In the genomic region with DNA sequence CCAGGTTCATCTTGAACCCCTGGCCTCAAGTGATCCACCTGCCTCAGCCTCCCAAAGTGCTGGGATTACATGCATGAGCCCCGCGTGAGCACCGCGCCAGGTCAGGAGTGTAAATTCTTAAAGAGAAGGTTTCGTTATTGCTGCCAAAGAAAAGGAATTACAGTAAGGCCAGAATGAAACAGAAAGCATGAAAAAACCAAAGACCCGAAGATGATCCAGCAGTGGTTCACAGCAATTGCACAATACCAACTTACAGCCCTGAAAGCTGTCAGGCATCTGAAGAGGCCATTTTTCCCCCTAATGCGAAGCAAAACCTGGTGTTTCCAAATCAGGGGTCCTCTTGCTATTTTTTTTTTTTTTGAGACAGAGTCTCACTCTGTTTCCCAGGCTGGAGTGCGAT, we compare ENCODE assay signal across 21 cellular contexts. TPM values are rescaled to one million over a fixed set of nuclear protein-coding genes. Genes with fewer than 3 reads are reported as not detected.
DNase-seq lines count a peak whose midpoint lies in the region; ATAC-seq and TF ChIP-seq lines count a peak whose summit lies in the region.
"Had no signal": no experiment of that assay in that cellular context is flagged by ENCODE, and none has a peak within 500 bp of the region (broad histone marks: within the 10 kb centered on the region; RNA-seq: fewer than 3 reads in every experiment).

No MANE protein-coding gene starts in this region.

- H3K27ac Mint-ChIP-seq in endothelial cell (ENCODE audit: unreplicated experiment) = no peak overlapping the region
- H3K27ac Mint-ChIP-seq: activated naive CD8-positive, alpha-beta T cell treated with anti-CD3 and anti-CD28 coated beads, Interleukin-2, amount 10 ng/mL, durations not matched to agents 7 days and 5 days; activated T-helper 2 cell treated with anti-CD3 and anti-CD28 coated beads, Interferon-gamma antibody, Interleukin-2, Interleukin-4, amounts not matched to agents 10 μg/mL and 5 μg/mL and 100 μg/mL, durations not matched to agents 14 hours and 24 hours and 36 hours; T-helper 2 cell treated with Interferon-gamma antibody and Interleukin-4, amounts not matched to agents 5 μg/mL and 100 μg/mL, for 36 hours had no signal

- 0 out of 2 replicates have a peak overlapping the region, but pooled peaks have one; percentile 36 for H3K27ac ChIP-seq in GM23248
- H3K27ac ChIP-seq: epithelial cell of prostate, testis had no signal

- no peak overlapping the region for H2AFZ ChIP-seq in GM23248

- H3K4me1 ChIP-seq in GM23248 (ENCODE audit: insufficient read depth) = no peaks in the 10 kb centered on the region
- H3K4me1 ChIP-seq: testis had no signal

- no peaks in the 10 kb centered on the region for H3K9me3 Mint-ChIP-seq in endothelial cell (ENCODE audit: unreplicated experiment)
- H3K9me3 Mint-ChIP-seq: activated naive CD8-positive, alpha-beta T cell treated with anti-CD3 and anti-CD28 coated beads, Interleukin-2, amount 10 ng/mL, durations not matched to agents 7 days and 5 days; activated T-helper 2 cell treated with anti-CD3 and anti-CD28 coated beads, Interferon-gamma antibody, Interleukin-2, Interleukin-4, amounts not matched to agents 10 μg/mL and 5 μg/mL and 100 μg/mL, durations not matched to agents 14 hours and 24 hours and 36 hours; T-helper 2 cell treated with Interferon-gamma antibody and Interleukin-4, amounts not matched to agents 5 μg/mL and 100 μg/mL, for 36 hours had no signal

- no peaks in the 10 kb centered on the region for H3F3A ChIP-seq in GM23248 (ENCODE audit: insufficient read depth)

- H3K9ac ChIP-seq in GM23248 = no peak overlapping the region

- no peaks in the 10 kb centered on the region for H3K4me1 Mint-ChIP-seq in endothelial cell (ENCODE audit: unreplicated experiment)

- H3K36me3 Mint-ChIP-seq in endothelial cell (ENCODE audit: low read depth, unreplicated experiment) = peaks cover 33% of the 10 kb centered on the region

- TF ChIP-seq CTCF in endothelial cell (IDR thresholded peaks at IDR 0.05; ENCODE audit: unreplicated experiment) = no peak
- TF ChIP-seq CTCF in omental fat pad (IDR thresholded peaks at IDR 0.05) = no peak

- in situ Hi-C loops in GM23248 (cut with MboI) = no loop called here

- H4K20me1 ChIP-seq in GM23248 (ENCODE audit: insufficient read depth) = no peaks in the 10 kb centered on the region

- no peak overlapping the region for H3K4me2 ChIP-seq in GM23248 (ENCODE audit: unreplicated experiment)

- no peaks in the 10 kb centered on the region for H3K27me3 ChIP-seq in GM23248 (replicated peaks; ENCODE audit: insufficient read depth)
- H3K27me3 ChIP-seq: testis had no signal

- no peaks in the 10 kb centered on the region for H3K9me3 ChIP-seq in GM23248 (ENCODE audit: low read depth)
- H3K9me3 ChIP-seq: testis had no signal

- peak; percentile 55 for DNase-seq in GM23248
- DNase-seq in NOMO-1 treated with dmso at 0.1 percent for 144 hours (lab: John Stamatoyannopoulos, UW; ENCODE audit: unreplicated experiment) = peak; percentile 61
- DNase-seq in endothelial cell (ENCODE audit: low spot score) = no peak
- DNase-seq in omental fat pad (ENCODE audit: low spot score) = no peak
- no peak for DNase-seq in NCI-H2081 (lab: John Stamatoyannopoulos, UW)
- no peak for DNase-seq in stimulated activated CD4-positive, alpha-beta T cell treated with anti-CD3 and anti-CD28 coated beads, Interleukin-12 subunit alpha, Interleukin-12 subunit beta, amount 100 ng/mL, for 4 hours
- DNase-seq: activated naive CD8-positive, alpha-beta T cell treated with anti-CD3 and anti-CD28 coated beads, Interleukin-2, amount 10 ng/mL, durations not matched to agents 7 days and 5 days; dermis blood vessel endothelial cell; DMS79 treated with DMSO at 0.1 percent for 48 hours; NCI-H1092 treated with DMSO at 0.1 percent for 48 hours; NCI-H2029 treated with DMSO at 0.1 percent for 48 hours; NCI-H510A; PC-3; testis had no signal

- no peak overlapping the region for H3K4me3 ChIP-seq in GM23248
- H3K4me3 ChIP-seq: K562, testis had no signal

- ATAC-seq in omental fat pad (ENCODE audit: low FRiP score) (peak; percentile 62), GM21447 (IDR thresholded peaks at IDR 0.05; ENCODE audit: unreplicated experiment) (no peak), HG03520 (IDR thresholded peaks at IDR 0.05; ENCODE audit: unreplicated experiment) (no peak)
- ATAC-seq: K562, PC-3 had no signal

- H3K79me2 ChIP-seq in GM23248 (ENCODE audit: insufficient read depth) = peaks cover 38% of the 10 kb centered on the region

- WGBS in GM23248 (ENCODE audit: low coverage in 1 of 2, low lambda C conversion rate in 2 of 2, missing lambda C conversion rate in 2 of 2), 2 experiments = 84 to 86% methylated on average over 8 of the region's 8 CpGs

- H3K9me2 ChIP-seq in GM23248 (ENCODE audit: insufficient read depth) = no peaks in the 10 kb centered on the region

- H3K4me3 Mint-ChIP-seq in endothelial cell (ENCODE audit: unreplicated experiment) = peak overlapping the region; percentile 62
- H3K4me3 Mint-ChIP-seq: activated naive CD8-positive, alpha-beta T cell treated with anti-CD3 and anti-CD28 coated beads, Interleukin-2, amount 10 ng/mL, durations not matched to agents 7 days and 5 days; T-helper 2 cell treated with Interferon-gamma antibody and Interleukin-4, amounts not matched to agents 5 μg/mL and 100 μg/mL, for 36 hours had no signal

- no peaks in the 10 kb centered on the region for H3K27me3 Mint-ChIP-seq in endothelial cell (ENCODE audit: unreplicated experiment)
- H3K27me3 Mint-ChIP-seq: activated naive CD8-positive, alpha-beta T cell treated with anti-CD3 and anti-CD28 coated beads, Interleukin-2, amount 10 ng/mL, durations not matched to agents 7 days and 5 days had no signal

- peaks cover 40% of the 10 kb centered on the region for H3K36me3 ChIP-seq in GM23248 (ENCODE audit: low read depth)

RNA-seq across cellular contexts. Expression of a gene that starts 10.3 kb away (rescaled TPM):
- 42.6 and 57.2 TPM in 2 replicates for total RNA-seq in GM23248 (2014; rRNA removed; shearing (Covaris generic))
- 33.8 and 36.5 TPM in 2 replicates for polyA plus RNA-seq in GM23248 (2016; fragmentation: Nextera tagmentation; extraction: Ambion mirVana)
- 52.4 TPM for total RNA-seq in endothelial cell (ENCODE audit: unreplicated experiment)
- 100 to 1,000 TPM in 2 of 4 donors, 10 to 100 TPM in 2; 48.7 to 127 (median 85.9) TPM for total RNA-seq in omental fat pad

RNA-seq across cellular contexts. Expression of a gene that starts 20.6 kb away (rescaled TPM):
- total RNA-seq in GM23248 (2014; rRNA removed; shearing (Covaris generic)) = 42.2 and 61.0 TPM in 2 replicates
- 80.1 and 84.1 TPM in 2 replicates for polyA plus RNA-seq in GM23248 (2016; fragmentation: Nextera tagmentation; extraction: Ambion mirVana)
- total RNA-seq in endothelial cell (ENCODE audit: unreplicated experiment) (57.9 TPM), omental fat pad (10 to 100 TPM; 38.8 to 54.9 (median 49.6) TPM)

RNA-seq across cellular contexts. Expression of a gene that starts 25.6 kb away (rescaled TPM):
- 0.22 TPM in 1 of 2 replicates, not detected in the other for total RNA-seq in GM23248 (2014; rRNA removed; shearing (Covaris generic))
- polyA plus RNA-seq in GM23248 (2016; fragmentation: Nextera tagmentation; extraction: Ambion mirVana) = 0.29 TPM in 1 of 2 replicates, not detected in the other
- total RNA-seq in endothelial cell (ENCODE audit: unreplicated experiment) = 0.36 TPM
- 1 to 10 TPM in 2 of 4 donors, under 1 TPM in 2; 0.24 to 3.3 (median 1.0) TPM for total RNA-seq in omental fat pad
- total RNA-seq: dermis blood vessel endothelial cell, SK-MEL-5 had no signal

RNA-seq across cellular contexts. Expression of a gene that starts 37.1 kb away (rescaled TPM):
- total RNA-seq in GM23248 (2014; rRNA removed; shearing (Covaris generic)) = 202 and 253 TPM in 2 replicates
- polyA plus RNA-seq in GM23248 (2016; fragmentation: Nextera tagmentation; extraction: Ambion mirVana) = 159 and 161 TPM in 2 replicates
- 105 TPM for total RNA-seq in endothelial cell (ENCODE audit: unreplicated experiment)
- 100 to 1,000 TPM in 2 of 4 donors, 10 to 100 TPM in 2; 73.5 to 125 (median 96.6) TPM for total RNA-seq in omental fat pad

RNA-seq across cellular contexts. Expression of a gene that starts 48.3 kb away (rescaled TPM):
- total RNA-seq in GM23248 (2014; rRNA removed; shearing (Covaris generic)) = 29.0 and 35.0 TPM in 2 replicates
- 14.1 and 14.5 TPM in 2 replicates for polyA plus RNA-seq in GM23248 (2016; fragmentation: Nextera tagmentation; extraction: Ambion mirVana)
- total RNA-seq in endothelial cell (ENCODE audit: unreplicated experiment) (35.5 TPM), omental fat pad (10 to 100 TPM; 27.0 to 84.8 (median 32.0) TPM)

Comparison
In these comparisons a context has a peak if more than half of its experiments do, and no peak if none do; other contexts are left out.
1. DNase-seq: peak in GM23248 (single experiment) and NOMO-1 treated with dmso at 0.1 percent for 144 hours (single experiment); none in endothelial cell (single experiment), omental fat pad (single experiment), NCI-H2081 (0 of 2) and stimulated activated CD4-positive, alpha-beta T cell treated with anti-CD3 and anti-CD28 coated beads, Interleukin-12 subunit alpha, Interleukin-12 subunit beta, amount 100 ng/mL, for 4 hours (single experiment).